ENCODE assay signal across 9 cellular contexts in the genomic region with DNA sequence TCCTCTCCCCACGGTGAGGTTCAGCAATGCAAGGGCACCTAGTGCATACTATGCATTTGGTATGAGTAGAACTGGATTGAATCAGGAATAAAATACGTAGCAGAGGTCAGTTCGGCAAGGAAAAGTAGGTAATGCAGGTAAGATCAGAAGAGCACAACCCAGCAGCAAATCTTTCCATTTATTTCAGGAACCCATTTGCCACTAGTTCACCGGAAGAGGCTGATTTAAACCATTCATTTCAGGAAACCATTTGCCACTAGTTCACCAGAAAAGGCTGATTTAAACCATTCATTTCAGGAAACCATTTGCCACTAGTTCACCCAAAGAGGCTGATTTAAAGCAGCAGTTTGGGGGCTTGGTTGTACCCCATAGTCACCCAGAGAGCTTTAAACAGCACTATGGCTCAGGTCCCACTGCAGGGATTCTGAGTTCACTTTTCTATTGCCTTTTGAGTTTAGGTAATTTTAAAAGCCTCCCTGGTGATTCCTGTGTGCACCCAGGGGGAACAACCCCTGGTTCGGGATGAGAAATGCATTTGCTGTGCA. TPM values are rescaled to one million over a fixed set of nuclear protein-coding genes. Genes with fewer than 3 reads are reported as not detected.
"Had no signal": no experiment of that assay in that cellular context is flagged by ENCODE, and none has a peak within 500 bp of the region (broad histone marks: within the 10 kb centered on the region; RNA-seq: fewer than 3 reads in every experiment).

No MANE protein-coding gene starts in this region.

RNA-seq across cellular contexts. Expression of a gene that starts 4.2 kb away (rescaled TPM):
- total RNA-seq: activated B cell treated with CpG ODN at 0.5 μM for 24 hours; activated CD4-positive, alpha-beta memory T cell treated with anti-CD3 and anti-CD28 coated beads, Interleukin-2, amount 10 ng/mL, durations not matched to agents 7 days and 5 days; activated CD4-positive, alpha-beta T cell treated with anti-CD3 and anti-CD28 coated beads, Interleukin-2, amount 10 ng/mL, durations not matched to agents 7 days and 5 days; activated CD8-positive, alpha-beta memory T cell treated with anti-CD3 and anti-CD28 coated beads for 36 hours; activated T-helper 2 cell treated with anti-CD3 and anti-CD28 coated beads, Interferon-gamma antibody, Interleukin-2, Interleukin-4, amounts not matched to agents 10 μg/mL and 5 μg/mL and 100 μg/mL, durations not matched to agents 14 hours and 24 hours and 36 hours; ascending aorta; bronchial epithelial cell; cardiac muscle cell; chondrocyte had no signal
